Comparison of ENCODE assay signal across 14 cellular contexts in the genomic region with DNA sequence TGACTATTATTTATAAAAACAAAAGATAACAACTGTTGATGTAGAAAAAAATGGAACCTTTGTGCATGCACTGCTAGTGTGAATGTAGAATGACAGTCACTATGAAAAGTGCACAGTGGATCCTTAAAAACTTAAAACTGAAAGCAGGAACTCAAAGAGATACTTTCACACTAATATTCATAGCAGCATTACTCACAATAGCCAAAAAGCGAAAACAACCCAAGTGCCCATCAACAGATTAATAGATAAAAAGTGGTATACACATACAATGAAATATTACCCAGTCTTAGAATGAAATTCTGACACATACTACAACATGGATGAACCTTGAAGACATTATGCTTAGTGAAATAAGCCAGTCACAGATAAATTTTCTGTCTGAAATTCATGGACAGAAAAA. TPM values are rescaled to one million over a fixed set of nuclear protein-coding genes. Genes with fewer than 3 reads are reported as not detected.
DNase-seq lines count a peak whose midpoint lies in the region; ATAC-seq and TF ChIP-seq lines count a peak whose summit lies in the region.
"Had no signal": no experiment of that assay in that cellular context is flagged by ENCODE, and none has a peak within 500 bp of the region (broad histone marks: within the 10 kb centered on the region; RNA-seq: fewer than 3 reads in every experiment).

No MANE protein-coding gene starts in this region.

- H3K27me3 Mint-ChIP-seq in activated naive CD4-positive, alpha-beta T cell treated with anti-CD3 and anti-CD28 coated beads, Interleukin-2, amount 10 ng/mL, durations not matched to agents 7 days and 5 days = no peaks in the 10 kb centered on the region
- no peaks in the 10 kb centered on the region for H3K27me3 Mint-ChIP-seq in stimulated activated naive CD8-positive, alpha-beta T cell treated with anti-CD3 and anti-CD28 coated beads, Interleukin-15, amount 100 ng/mL, for 72 hours

- H2AFZ ChIP-seq in mammary epithelial cell (ENCODE audit: low read depth, low read length) = no peak overlapping the region

- H3K4me1 ChIP-seq in mammary epithelial cell (ENCODE audit: insufficient read depth, low read length) = no peaks in the 10 kb centered on the region

- no peak for DNase-seq in activated naive CD4-positive, alpha-beta T cell treated with anti-CD3 and anti-CD28 coated beads, Interleukin-2, amount 10 ng/mL, durations not matched to agents 7 days and 5 days
- DNase-seq in activated naive CD4-positive, alpha-beta T cell (lab: John Stamatoyannopoulos, UW) = no peak
- no peak for DNase-seq in stimulated activated naive CD8-positive, alpha-beta T cell treated with anti-CD3 and anti-CD28 coated beads, Interleukin-15, amount 100 ng/mL, for 72 hours
- no peak for DNase-seq in DMS114 treated with DMSO at 0.1 percent for 48 hours (lab: John Stamatoyannopoulos, UW; ENCODE audit: unreplicated experiment)
- DNase-seq in mammary epithelial cell = no peak
- DNase-seq: activated CD4-positive, alpha-beta T cell treated with anti-CD3 and anti-CD28 coated beads for 4 hours; amniotic stem cell; ovary had no signal

- CTCF ChIA-PET in activated naive CD4-positive, alpha-beta T cell treated with anti-CD3 and anti-CD28 coated beads, Interleukin-2, amount 10 ng/mL, durations not matched to agents 7 days and 5 days (lab: Charles Lee) = no interaction called here
- CTCF ChIA-PET in mammary epithelial cell (lab: Charles Lee; ENCODE audit: low non-redundant PET) = no interaction called here

- no peak overlapping the region for H3K4me2 ChIP-seq in mammary epithelial cell (ENCODE audit: insufficient read depth, low read depth, low read length)

- peaks cover 62% of the 10 kb centered on the region for H3K36me3 Mint-ChIP-seq in activated naive CD4-positive, alpha-beta T cell treated with anti-CD3 and anti-CD28 coated beads, Interleukin-2, amount 10 ng/mL, durations not matched to agents 7 days and 5 days

- H3K27me3 ChIP-seq in mammary epithelial cell (ENCODE audit: insufficient read depth, low read length) = no peaks in the 10 kb centered on the region
- H3K27me3 ChIP-seq: ovary had no signal

- H4K20me1 ChIP-seq in mammary epithelial cell (ENCODE audit: insufficient read depth, low read length) = no peaks in the 10 kb centered on the region

- H3K9ac ChIP-seq in mammary epithelial cell (ENCODE audit: insufficient read depth, low read length) = no peak overlapping the region

- no peak overlapping the region for H3K4me3 Mint-ChIP-seq in activated naive CD4-positive, alpha-beta T cell treated with anti-CD3 and anti-CD28 coated beads, Interleukin-2, amount 10 ng/mL, durations not matched to agents 7 days and 5 days
- no peak overlapping the region for H3K4me3 Mint-ChIP-seq in stimulated activated naive CD8-positive, alpha-beta T cell treated with anti-CD3 and anti-CD28 coated beads, Interleukin-15, amount 100 ng/mL, for 72 hours

- peaks cover 46% of the 10 kb centered on the region for H3K4me1 Mint-ChIP-seq in activated naive CD4-positive, alpha-beta T cell treated with anti-CD3 and anti-CD28 coated beads, Interleukin-2, amount 10 ng/mL, durations not matched to agents 7 days and 5 days
- H3K4me1 Mint-ChIP-seq in stimulated activated naive CD8-positive, alpha-beta T cell treated with anti-CD3 and anti-CD28 coated beads, Interleukin-15, amount 100 ng/mL, for 72 hours = peaks cover 65% of the 10 kb centered on the region

- intact Hi-C loops in mammary epithelial cell (cut with micrococcal nuclease) = no loop called here

- peak; percentile 82 for ATAC-seq in HG02798 (IDR thresholded peaks at IDR 0.05; ENCODE audit: poor library complexity, unreplicated experiment)
- peak; percentile 83 for ATAC-seq in HG03469 (IDR thresholded peaks at IDR 0.05; ENCODE audit: unreplicated experiment)
- ATAC-seq in stimulated activated naive CD8-positive, alpha-beta T cell treated with anti-CD3 and anti-CD28 coated beads, Interleukin-15, amount 100 ng/mL, for 72 hours = peak; percentile 54
- ATAC-seq in esophagus mucosa = no peak
- ATAC-seq: SK-N-SH treated with all-trans-retinoic acid at 6 μM for 48 hours had no signal

- peaks cover 52% of the 10 kb centered on the region for H3K79me2 ChIP-seq in mammary epithelial cell (ENCODE audit: insufficient read depth, low read length)

- TF ChIP-seq CTCF in mammary epithelial cell (conservative IDR thresholded peaks at IDR 0.05 in 1 of 2, IDR thresholded peaks at IDR 0.05 in 1 of 2; ENCODE audit: extremely low read depth in 1 of 2, insufficient read depth in 1 of 2, low read depth in 1 of 2, low read length in 2 of 2) = no peak

- peaks cover 11% of the 10 kb centered on the region for H3K36me3 ChIP-seq in mammary epithelial cell (ENCODE audit: insufficient read depth, low read length)
- H3K36me3 ChIP-seq: ovary had no signal

- H3K27ac Mint-ChIP-seq in activated naive CD4-positive, alpha-beta T cell treated with anti-CD3 and anti-CD28 coated beads, Interleukin-2, amount 10 ng/mL, durations not matched to agents 7 days and 5 days = peak overlapping the region; percentile 64
- no peak overlapping the region for H3K27ac Mint-ChIP-seq in stimulated activated naive CD8-positive, alpha-beta T cell treated with anti-CD3 and anti-CD28 coated beads, Interleukin-15, amount 100 ng/mL, for 72 hours

- H3K27ac ChIP-seq in mammary epithelial cell (ENCODE audit: insufficient read depth, low read depth, low read length) = no peak overlapping the region
- H3K27ac ChIP-seq: HL-60, ovary had no signal

- dilution Hi-C loops in mammary epithelial cell (cut with HindIII; ENCODE audit: low sequenced_read_pairs) = no loop called here

- no peaks in the 10 kb centered on the region for H3K9me3 ChIP-seq in mammary epithelial cell (replicated peaks; ENCODE audit: insufficient read depth, low read length)
- H3K9me3 ChIP-seq: ovary had no signal

- H3K9me3 Mint-ChIP-seq in activated naive CD4-positive, alpha-beta T cell treated with anti-CD3 and anti-CD28 coated beads, Interleukin-2, amount 10 ng/mL, durations not matched to agents 7 days and 5 days = peaks cover 8% of the 10 kb centered on the region
- H3K9me3 Mint-ChIP-seq in stimulated activated naive CD8-positive, alpha-beta T cell treated with anti-CD3 and anti-CD28 coated beads, Interleukin-15, amount 100 ng/mL, for 72 hours = no peaks in the 10 kb centered on the region

- 100% methylated on average over 1 of the region's 1 CpG for WGBS in mammary epithelial cell (ENCODE audit: low coverage, missing lambda C conversion rate)

- in situ Hi-C loops in mammary epithelial cell (cut with MboI; ENCODE audit: low sequenced_read_pairs in 2 of 2) = no loop called here

- H3K4me3 ChIP-seq in mammary epithelial cell (replicated peaks in 1 of 3; ENCODE audit: insufficient read depth in 1 of 3, low read depth in 2 of 3, low read length in 3 of 3) = no peak overlapping the region
- H3K4me3 ChIP-seq: ovary had no signal

- no TSS peak for BruUV-seq in mammary epithelial cell (replicated peaks; lab: Mats Ljungman, UMichigan)

RNA-seq across cellular contexts. Expression of a gene that starts 23.8 kb away (rescaled TPM):
- 16.2 TPM for total RNA-seq in esophagus mucosa
- total RNA-seq in mammary epithelial cell = 10 to 100 TPM; 12.3 to 13.0 TPM
- 3.0 TPM for polyA plus RNA-seq in mammary epithelial cell
- 4.9 TPM for polyA minus RNA-seq in mammary epithelial cell

RNA-seq across cellular contexts. Expression of a gene that starts 37.0 kb away (rescaled TPM):
- 0.24 TPM for total RNA-seq in esophagus mucosa
- not detected for total RNA-seq in mammary epithelial cell
- not detected for polyA plus RNA-seq in mammary epithelial cell
- polyA minus RNA-seq in mammary epithelial cell = not detected
- total RNA-seq: dermis microvascular lymphatic vessel endothelial cell, ovary had no signal
